Comparison of ENCODE assay signal across 20 cellular contexts in genomic region chr1:230636575-230637163, GRCh38.
"Had no signal": no experiment of that assay in that cellular context is flagged by ENCODE, and none has a peak within 500 bp of the region (broad histone marks: within the 10 kb centered on the region; RNA-seq: fewer than 3 reads in every experiment).

No MANE protein-coding gene starts in this region.

- H3K36me3 Mint-ChIP-seq: mesothelial cell of epicardium; naive thymus-derived CD8-positive, alpha-beta T cell; neural progenitor cell; stimulated activated memory B cell treated with anti-CD40 and anti-IgM and Interleukin-4, amounts not matched to agents 10 μg/mL and 1 μg/mL and 100 μg/mL, for 72 hours had no signal

- ATAC-seq: heart left ventricle; left ventricle myocardium superior; naive thymus-derived CD8-positive, alpha-beta T cell; sciatic nerve; stimulated activated memory B cell treated with anti-CD40 and anti-IgM and Interleukin-4, amounts not matched to agents 10 μg/mL and 1 μg/mL and 100 μg/mL, for 72 hours had no signal

- H3K27ac Mint-ChIP-seq: activated CD4-positive, alpha-beta T cell treated with anti-CD3 and anti-CD28 coated beads, Interleukin-2, amount 10 ng/mL, durations not matched to agents 24 days and 14 days; dendritic cell treated with granulocyte-macrophage colony-stimulating factor and Interleukin-4, amounts not matched to agents 40 ng/mL and 50 ng/mL, for 4 days; mesothelial cell of epicardium; naive thymus-derived CD8-positive, alpha-beta T cell; neural progenitor cell; stimulated activated memory B cell treated with anti-CD40 and anti-IgM and Interleukin-4, amounts not matched to agents 10 μg/mL and 1 μg/mL and 100 μg/mL, for 72 hours had no signal

- H3K4me3 Mint-ChIP-seq: activated CD4-positive, alpha-beta T cell treated with anti-CD3 and anti-CD28 coated beads, Interleukin-2, amount 10 ng/mL, durations not matched to agents 24 days and 14 days; dendritic cell treated with granulocyte-macrophage colony-stimulating factor and Interleukin-4, amounts not matched to agents 40 ng/mL and 50 ng/mL, for 4 days; mesothelial cell of epicardium; naive thymus-derived CD8-positive, alpha-beta T cell; neural progenitor cell; stimulated activated memory B cell treated with anti-CD40 and anti-IgM and Interleukin-4, amounts not matched to agents 10 μg/mL and 1 μg/mL and 100 μg/mL, for 72 hours had no signal

- H3K9me3 Mint-ChIP-seq: activated CD4-positive, alpha-beta T cell treated with anti-CD3 and anti-CD28 coated beads, Interleukin-2, amount 10 ng/mL, durations not matched to agents 24 days and 14 days; dendritic cell treated with granulocyte-macrophage colony-stimulating factor and Interleukin-4, amounts not matched to agents 40 ng/mL and 50 ng/mL, for 4 days; mesothelial cell of epicardium; naive thymus-derived CD8-positive, alpha-beta T cell; stimulated activated memory B cell treated with anti-CD40 and anti-IgM and Interleukin-4, amounts not matched to agents 10 μg/mL and 1 μg/mL and 100 μg/mL, for 72 hours had no signal

- DNase-seq: activated CD4-positive, alpha-beta T cell treated with anti-CD3 and anti-CD28 coated beads, Interleukin-2, amount 10 ng/mL, durations not matched to agents 24 days and 14 days; activated naive CD4-positive, alpha-beta T cell treated with anti-CD3 and anti-CD28 coated beads, Interleukin-2, amount 50 U/mL, for 16 hours; adrenal gland; brain microvascular endothelial cell; caudate nucleus; effector CD4-positive, alpha-beta T cell; heart left ventricle; left ventricle myocardium superior; mammary epithelial cell; naive thymus-derived CD8-positive, alpha-beta T cell; posterior cingulate gyrus; small intestine; substantia nigra; T-helper 9 cell; thyroid gland had no signal
